ENCODE assay signal across 23 cellular contexts in the genomic region with DNA sequence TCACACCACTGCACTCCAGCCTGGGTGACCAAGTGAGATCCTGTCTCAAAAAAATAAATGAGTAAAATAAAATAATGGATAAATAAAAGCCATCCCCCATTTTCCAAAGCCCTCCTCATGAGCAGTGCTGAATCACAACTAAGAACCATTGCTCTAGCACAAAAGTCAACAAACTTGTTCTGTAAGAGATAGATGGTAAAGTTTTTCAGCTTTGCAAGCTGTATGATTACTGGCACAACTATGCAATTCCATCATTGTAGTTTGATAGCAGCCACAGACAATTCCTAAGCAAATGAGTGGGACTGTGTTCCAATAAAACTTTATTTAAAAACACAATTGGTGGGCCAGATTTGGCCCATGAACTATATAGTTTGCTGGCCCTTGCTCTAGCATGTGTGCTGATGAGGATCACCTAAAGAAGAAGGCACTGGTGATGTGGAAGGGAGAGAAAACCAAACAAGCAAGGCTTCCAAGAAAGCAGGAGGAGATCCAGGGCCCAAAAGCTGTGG.
"Had no signal": no experiment of that assay in that cellular context is flagged by ENCODE, and none has a peak within 500 bp of the region (broad histone marks: within the 10 kb centered on the region; RNA-seq: fewer than 3 reads in every experiment).

No MANE protein-coding gene starts in this region.

- FAIRE-seq: pancreas had no signal

- H3K9me3 ChIP-seq: pancreas, psoas muscle, right atrium auricular region, thoracic aorta, upper lobe of left lung had no signal

- H3K27ac Mint-ChIP-seq: activated B cell treated with CpG ODN at 0.5 μM for 24 hours; activated CD4-positive, alpha-beta T cell treated with anti-CD3 and anti-CD28 coated beads for 36 hours; activated naive CD4-positive, alpha-beta T cell treated with anti-CD3 and anti-CD28 coated beads, Interleukin-2, amount 10 ng/mL, durations not matched to agents 7 days and 5 days; endodermal cell; memory B cell; natural killer cell treated with Interleukin-12 subunit alpha and Interleukin-12 subunit beta and Interleukin-15 and Interleukin-18, amount 100 ng/mL, for 72 hours; T-helper 1 cell treated with Interleukin-12 subunit alpha and Interleukin-12 subunit beta and Interleukin-4 antibody, amounts not matched to agents 30 μg/mL and 1 μg/mL, for 36 hours had no signal

- H3K4me1 ChIP-seq: pancreas, psoas muscle had no signal

- H3K36me3 Mint-ChIP-seq: activated naive CD4-positive, alpha-beta T cell treated with anti-CD3 and anti-CD28 coated beads, Interleukin-2, amount 10 ng/mL, durations not matched to agents 7 days and 5 days; natural killer cell treated with Interleukin-12 subunit alpha and Interleukin-12 subunit beta and Interleukin-15 and Interleukin-18, amount 100 ng/mL, for 72 hours had no signal

- H3K27ac ChIP-seq: pancreas, psoas muscle, right atrium auricular region, thoracic aorta, upper lobe of left lung had no signal

- H3K36me3 ChIP-seq: pancreas, right atrium auricular region, thoracic aorta, upper lobe of left lung had no signal

- H3K9me3 Mint-ChIP-seq: activated B cell treated with CpG ODN at 0.5 μM for 24 hours; activated naive CD4-positive, alpha-beta T cell treated with anti-CD3 and anti-CD28 coated beads, Interleukin-2, amount 10 ng/mL, durations not matched to agents 7 days and 5 days; activated T-cell treated with anti-CD3 and anti-CD28 coated beads, Interleukin-2, amount 50 U/mL, for 4 hours; endodermal cell; memory B cell; natural killer cell treated with Interleukin-12 subunit alpha and Interleukin-12 subunit beta and Interleukin-15 and Interleukin-18, amount 100 ng/mL, for 72 hours; T-helper 1 cell treated with Interleukin-12 subunit alpha and Interleukin-12 subunit beta and Interleukin-4 antibody, amounts not matched to agents 30 μg/mL and 1 μg/mL, for 36 hours had no signal

- DNase-seq: activated B cell treated with CpG ODN at 0.5 μM for 24 hours; activated CD4-positive, alpha-beta T cell treated with anti-CD3 and anti-CD28 coated beads for 36 hours; activated CD4-positive, alpha-beta T cell treated with anti-CD3 and anti-CD28 coated beads, Interleukin-2, amount 50 U/mL, for 48 hours; activated CD8-positive, alpha-beta memory T cell treated with anti-CD3 and anti-CD28 coated beads, Interleukin-2, amount 50 U/mL, for 48 hours; activated naive CD4-positive, alpha-beta T cell treated with anti-CD3 and anti-CD28 coated beads, Interleukin-2, amount 10 ng/mL, durations not matched to agents 7 days and 5 days; activated T-cell treated with anti-CD3 and anti-CD28 coated beads, Interleukin-2, amount 50 U/mL, for 4 hours; amygdala; cerebellar nuclear complex; cortex of kidney; endodermal cell; foreskin melanocyte; islet precursor cell; left cardiac atrium; pancreas; psoas muscle; stimulated activated CD4-positive, alpha-beta T cell treated with anti-CD3 and anti-CD28 coated beads, Interleukin-4, amount 100 ng/mL, for 24 hours; stimulated activated naive CD4-positive, alpha-beta T cell treated with Interleukin-2 at 50 U/mL for 16 hours; upper lobe of left lung had no signal

- ATAC-seq: activated CD4-positive, alpha-beta T cell treated with anti-CD3 and anti-CD28 coated beads for 36 hours; activated T-cell treated with anti-CD3 and anti-CD28 coated beads, Interleukin-2, amount 50 U/mL, for 4 hours; left cardiac atrium; natural killer cell treated with Interleukin-12 subunit alpha and Interleukin-12 subunit beta and Interleukin-15 and Interleukin-18, amount 100 ng/mL, for 72 hours; pancreas; psoas muscle had no signal

- H3K4me3 ChIP-seq: pancreas, psoas muscle, right atrium auricular region, thoracic aorta, upper lobe of left lung had no signal

- H3K27me3 ChIP-seq: pancreas, right atrium auricular region, upper lobe of left lung had no signal

- H3K4me3 Mint-ChIP-seq: activated B cell treated with CpG ODN at 0.5 μM for 24 hours; activated CD4-positive, alpha-beta T cell treated with anti-CD3 and anti-CD28 coated beads for 36 hours; activated naive CD4-positive, alpha-beta T cell treated with anti-CD3 and anti-CD28 coated beads, Interleukin-2, amount 10 ng/mL, durations not matched to agents 7 days and 5 days; activated T-cell treated with anti-CD3 and anti-CD28 coated beads, Interleukin-2, amount 50 U/mL, for 4 hours; endodermal cell; memory B cell; natural killer cell treated with Interleukin-12 subunit alpha and Interleukin-12 subunit beta and Interleukin-15 and Interleukin-18, amount 100 ng/mL, for 72 hours; T-helper 1 cell treated with Interleukin-12 subunit alpha and Interleukin-12 subunit beta and Interleukin-4 antibody, amounts not matched to agents 30 μg/mL and 1 μg/mL, for 36 hours had no signal
